ENCODE assay signal across 1 cellular context in the genomic region with DNA sequence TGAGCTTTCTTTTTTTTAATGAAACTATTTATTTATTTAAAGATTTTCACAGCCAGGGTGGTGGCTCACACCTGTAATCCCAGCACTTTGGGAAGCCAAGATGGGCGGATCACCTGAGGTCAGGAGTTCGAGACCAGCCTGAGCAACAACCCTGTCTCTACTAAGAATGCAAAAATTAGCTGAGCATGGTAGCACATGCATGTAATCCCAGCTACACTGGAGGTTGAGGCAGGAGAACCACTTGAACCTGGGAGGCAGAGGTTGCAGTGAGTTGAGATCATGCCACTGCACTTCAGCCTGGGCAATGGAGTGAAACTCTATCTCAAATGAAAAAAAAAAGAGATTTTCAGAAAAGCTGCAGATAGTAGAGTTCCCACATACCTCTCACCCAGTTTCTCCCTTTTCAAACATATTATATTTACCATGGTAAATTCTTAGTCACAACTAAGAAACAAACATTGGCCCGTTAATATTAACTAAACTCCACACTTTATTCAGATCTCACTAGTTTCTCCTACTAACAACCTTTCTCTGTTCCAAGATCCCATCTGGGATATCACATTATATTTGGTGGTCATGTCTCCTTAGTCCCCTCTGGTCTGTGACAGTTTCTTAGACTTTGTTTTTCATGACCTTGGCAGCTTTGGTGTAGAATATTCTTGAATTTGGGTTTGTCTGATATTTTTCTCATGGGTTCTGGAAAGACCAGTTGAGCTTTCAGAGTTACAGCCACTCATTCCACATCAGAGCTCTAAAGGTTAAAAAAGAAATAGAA.
A peak's percentile ranks its signal among the peaks of the same experiment; 100 is the strongest.
TF ChIP-seq lines count a peak whose summit lies in the region.

No MANE protein-coding gene starts in this region.

TF ChIP-seq in HepG2, 621 proteins besides CTCF, POLR2A, EP300 and RAD21 (continues in another document):
- TF ChIP-seq FOXA3 (CRISPR knock-in tag; IDR thresholded peaks at IDR 0.05) (no peak), KDM1A (CRISPR knock-in tag; IDR thresholded peaks at IDR 0.05) (no peak), ATF7-NPFF (CRISPR knock-in tag; IDR thresholded peaks at IDR 0.05; ENCODE audit: low read depth) (no peak), MLLT10 (CRISPR knock-in tag; IDR thresholded peaks at IDR 0.05) (no peak), POLR2AphosphoS5 (IDR thresholded peaks at IDR 0.05; ENCODE audit: low read depth, low read length) (no peak), ZNF557 (CRISPR knock-in tag; IDR thresholded peaks at IDR 0.05) (no peak), REXO4 (CRISPR knock-in tag; IDR thresholded peaks at IDR 0.05; ENCODE audit: borderline replicate concordance) (no peak), ZNF547 (CRISPR knock-in tag; IDR thresholded peaks at IDR 0.05) (0 out of 2 replicates have a peak, but pooled peaks have one; percentile 64), MAFK (conservative IDR thresholded peaks at IDR 0.05 in 1 of 2, IDR thresholded peaks at IDR 0.05 in 1 of 2; ENCODE audit: low read length in 2 of 2) (no peak), ZNF564 (CRISPR knock-in tag; IDR thresholded peaks at IDR 0.05) (no peak), ZNF296 (CRISPR knock-in tag; conservative IDR thresholded peaks at IDR 0.05) (no peak), SIX4 (CRISPR knock-in tag; IDR thresholded peaks at IDR 0.05) (no peak), ZNF12 (CRISPR knock-in tag; IDR thresholded peaks at IDR 0.05) (no peak), ZNF264 (CRISPR knock-in tag; IDR thresholded peaks at IDR 0.05) (no peak), HMGA1 (CRISPR knock-in tag; conservative IDR thresholded peaks at IDR 0.05) (no peak), CENPT (CRISPR knock-in tag; IDR thresholded peaks at IDR 0.05; ENCODE audit: low read depth) (no peak), ZNF766 (CRISPR knock-in tag; IDR thresholded peaks at IDR 0.05; ENCODE audit: borderline replicate concordance) (no peak), ELF1 (CRISPR knock-in tag; IDR thresholded peaks at IDR 0.05) (no peak), SOX6 (IDR thresholded peaks at IDR 0.05) (no peak), SOX6 (CRISPR knock-in tag; IDR thresholded peaks at IDR 0.05) (no peak), XBP1 (CRISPR knock-in tag; IDR thresholded peaks at IDR 0.05) (peak; percentile 25; the same call in 1 of the 2 replicates), HNRNPUL1 (IDR thresholded peaks at IDR 0.05; ENCODE audit: low read depth, low read length) (no peak), GTF3A (CRISPR knock-in tag; conservative IDR thresholded peaks at IDR 0.05) (no peak), ZNF530 (CRISPR knock-in tag; IDR thresholded peaks at IDR 0.05; ENCODE audit: low read depth) (no peak), ZNF207 (IDR thresholded peaks at IDR 0.05; ENCODE audit: borderline replicate concordance) (no peak), KLF12 (CRISPR knock-in tag; IDR thresholded peaks at IDR 0.05; ENCODE audit: borderline replicate concordance) (no peak), NCOA1 (CRISPR knock-in tag; IDR thresholded peaks at IDR 0.05) (no peak), ZBTB8A (CRISPR knock-in tag; IDR thresholded peaks at IDR 0.05; ENCODE audit: borderline replicate concordance, low read depth) (no peak)
- TF ChIP-seq, protein P1, sequence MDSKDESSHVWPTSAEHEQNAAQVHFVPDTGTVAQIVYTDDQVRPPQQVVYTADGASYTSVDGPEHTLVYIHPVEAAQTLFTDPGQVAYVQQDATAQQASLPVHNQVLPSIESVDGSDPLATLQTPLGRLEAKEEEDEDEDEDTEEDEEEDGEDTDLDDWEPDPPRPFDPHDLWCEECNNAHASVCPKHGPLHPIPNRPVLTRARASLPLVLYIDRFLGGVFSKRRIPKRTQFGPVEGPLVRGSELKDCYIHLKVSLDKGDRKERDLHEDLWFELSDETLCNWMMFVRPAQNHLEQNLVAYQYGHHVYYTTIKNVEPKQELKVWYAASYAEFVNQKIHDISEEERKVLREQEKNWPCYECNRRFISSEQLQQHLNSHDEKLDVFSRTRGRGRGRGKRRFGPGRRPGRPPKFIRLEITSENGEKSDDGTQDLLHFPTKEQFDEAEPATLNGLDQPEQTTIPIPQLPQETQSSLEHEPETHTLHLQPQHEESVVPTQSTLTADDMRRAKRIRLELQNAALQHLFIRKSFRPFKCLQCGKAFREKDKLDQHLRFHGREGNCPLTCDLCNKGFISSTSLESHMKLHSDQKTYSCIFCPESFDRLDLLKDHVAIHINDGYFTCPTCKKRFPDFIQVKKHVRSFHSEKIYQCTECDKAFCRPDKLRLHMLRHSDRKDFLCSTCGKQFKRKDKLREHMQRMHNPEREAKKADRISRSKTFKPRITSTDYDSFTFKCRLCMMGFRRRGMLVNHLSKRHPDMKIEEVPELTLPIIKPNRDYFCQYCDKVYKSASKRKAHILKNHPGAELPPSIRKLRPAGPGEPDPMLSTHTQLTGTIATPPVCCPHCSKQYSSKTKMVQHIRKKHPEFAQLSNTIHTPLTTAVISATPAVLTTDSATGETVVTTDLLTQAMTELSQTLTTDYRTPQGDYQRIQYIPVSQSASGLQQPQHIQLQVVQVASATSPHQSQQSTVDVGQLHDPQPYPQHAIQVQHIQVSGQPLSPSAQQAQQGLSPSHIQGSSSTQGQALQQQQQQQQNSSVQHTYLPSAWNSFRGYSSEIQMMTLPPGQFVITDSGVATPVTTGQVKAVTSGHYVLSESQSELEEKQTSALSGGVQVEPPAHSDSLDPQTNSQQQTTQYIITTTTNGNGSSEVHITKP (CRISPR knock-in tag; IDR thresholded peaks at IDR 0.05; ENCODE audit: low read depth), result no peak
- TF ChIP-seq, protein P2, sequence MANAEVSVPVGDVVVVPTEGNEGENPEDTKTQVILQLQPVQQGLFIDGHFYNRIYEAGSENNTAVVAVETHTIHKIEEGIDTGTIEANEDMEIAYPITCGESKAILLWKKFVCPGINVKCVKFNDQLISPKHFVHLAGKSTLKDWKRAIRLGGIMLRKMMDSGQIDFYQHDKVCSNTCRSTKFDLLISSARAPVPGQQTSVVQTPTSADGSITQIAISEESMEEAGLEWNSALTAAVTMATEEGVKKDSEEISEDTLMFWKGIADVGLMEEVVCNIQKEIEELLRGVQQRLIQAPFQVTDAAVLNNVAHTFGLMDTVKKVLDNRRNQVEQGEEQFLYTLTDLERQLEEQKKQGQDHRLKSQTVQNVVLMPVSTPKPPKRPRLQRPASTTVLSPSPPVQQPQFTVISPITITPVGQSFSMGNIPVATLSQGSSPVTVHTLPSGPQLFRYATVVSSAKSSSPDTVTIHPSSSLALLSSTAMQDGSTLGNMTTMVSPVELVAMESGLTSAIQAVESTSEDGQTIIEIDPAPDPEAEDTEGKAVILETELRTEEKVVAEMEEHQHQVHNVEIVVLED (CRISPR knock-in tag; IDR thresholded peaks at IDR 0.05; ENCODE audit: borderline replicate concordance), result peak; percentile 3; the same call in 1 of the 2 replicates
- TF ChIP-seq, protein P3, sequence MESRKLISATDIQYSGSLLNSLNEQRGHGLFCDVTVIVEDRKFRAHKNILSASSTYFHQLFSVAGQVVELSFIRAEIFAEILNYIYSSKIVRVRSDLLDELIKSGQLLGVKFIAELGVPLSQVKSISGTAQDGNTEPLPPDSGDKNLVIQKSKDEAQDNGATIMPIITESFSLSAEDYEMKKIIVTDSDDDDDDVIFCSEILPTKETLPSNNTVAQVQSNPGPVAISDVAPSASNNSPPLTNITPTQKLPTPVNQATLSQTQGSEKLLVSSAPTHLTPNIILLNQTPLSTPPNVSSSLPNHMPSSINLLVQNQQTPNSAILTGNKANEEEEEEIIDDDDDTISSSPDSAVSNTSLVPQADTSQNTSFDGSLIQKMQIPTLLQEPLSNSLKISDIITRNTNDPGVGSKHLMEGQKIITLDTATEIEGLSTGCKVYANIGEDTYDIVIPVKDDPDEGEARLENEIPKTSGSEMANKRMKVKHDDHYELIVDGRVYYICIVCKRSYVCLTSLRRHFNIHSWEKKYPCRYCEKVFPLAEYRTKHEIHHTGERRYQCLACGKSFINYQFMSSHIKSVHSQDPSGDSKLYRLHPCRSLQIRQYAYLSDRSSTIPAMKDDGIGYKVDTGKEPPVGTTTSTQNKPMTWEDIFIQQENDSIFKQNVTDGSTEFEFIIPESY (CRISPR knock-in tag; IDR thresholded peaks at IDR 0.05), result 0 out of 2 replicates have a peak, but pooled peaks have one; percentile 21
- TF ChIP-seq, protein P4, sequence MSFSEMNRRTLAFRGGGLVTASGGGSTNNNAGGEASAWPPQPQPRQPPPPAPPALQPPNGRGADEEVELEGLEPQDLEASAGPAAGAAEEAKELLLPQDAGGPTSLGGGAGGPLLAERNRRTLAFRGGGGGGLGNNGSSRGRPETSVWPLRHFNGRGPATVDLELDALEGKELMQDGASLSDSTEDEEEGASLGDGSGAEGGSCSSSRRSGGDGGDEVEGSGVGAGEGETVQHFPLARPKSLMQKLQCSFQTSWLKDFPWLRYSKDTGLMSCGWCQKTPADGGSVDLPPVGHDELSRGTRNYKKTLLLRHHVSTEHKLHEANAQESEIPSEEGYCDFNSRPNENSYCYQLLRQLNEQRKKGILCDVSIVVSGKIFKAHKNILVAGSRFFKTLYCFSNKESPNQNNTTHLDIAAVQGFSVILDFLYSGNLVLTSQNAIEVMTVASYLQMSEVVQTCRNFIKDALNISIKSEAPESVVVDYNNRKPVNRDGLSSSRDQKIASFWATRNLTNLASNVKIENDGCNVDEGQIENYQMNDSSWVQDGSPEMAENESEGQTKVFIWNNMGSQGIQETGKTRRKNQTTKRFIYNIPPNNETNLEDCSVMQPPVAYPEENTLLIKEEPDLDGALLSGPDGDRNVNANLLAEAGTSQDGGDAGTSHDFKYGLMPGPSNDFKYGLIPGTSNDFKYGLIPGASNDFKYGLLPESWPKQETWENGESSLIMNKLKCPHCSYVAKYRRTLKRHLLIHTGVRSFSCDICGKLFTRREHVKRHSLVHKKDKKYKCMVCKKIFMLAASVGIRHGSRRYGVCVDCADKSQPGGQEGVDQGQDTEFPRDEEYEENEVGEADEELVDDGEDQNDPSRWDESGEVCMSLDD (CRISPR knock-in tag; IDR thresholded peaks at IDR 0.05; ENCODE audit: borderline replicate concordance), result no peak
- TF ChIP-seq, protein P5, sequence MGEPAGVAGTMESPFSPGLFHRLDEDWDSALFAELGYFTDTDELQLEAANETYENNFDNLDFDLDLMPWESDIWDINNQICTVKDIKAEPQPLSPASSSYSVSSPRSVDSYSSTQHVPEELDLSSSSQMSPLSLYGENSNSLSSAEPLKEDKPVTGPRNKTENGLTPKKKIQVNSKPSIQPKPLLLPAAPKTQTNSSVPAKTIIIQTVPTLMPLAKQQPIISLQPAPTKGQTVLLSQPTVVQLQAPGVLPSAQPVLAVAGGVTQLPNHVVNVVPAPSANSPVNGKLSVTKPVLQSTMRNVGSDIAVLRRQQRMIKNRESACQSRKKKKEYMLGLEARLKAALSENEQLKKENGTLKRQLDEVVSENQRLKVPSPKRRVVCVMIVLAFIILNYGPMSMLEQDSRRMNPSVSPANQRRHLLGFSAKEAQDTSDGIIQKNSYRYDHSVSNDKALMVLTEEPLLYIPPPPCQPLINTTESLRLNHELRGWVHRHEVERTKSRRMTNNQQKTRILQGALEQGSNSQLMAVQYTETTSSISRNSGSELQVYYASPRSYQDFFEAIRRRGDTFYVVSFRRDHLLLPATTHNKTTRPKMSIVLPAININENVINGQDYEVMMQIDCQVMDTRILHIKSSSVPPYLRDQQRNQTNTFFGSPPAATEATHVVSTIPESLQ (CRISPR knock-in tag; conservative IDR thresholded peaks at IDR 0.05), result no peak
- TF ChIP-seq, protein P6, sequence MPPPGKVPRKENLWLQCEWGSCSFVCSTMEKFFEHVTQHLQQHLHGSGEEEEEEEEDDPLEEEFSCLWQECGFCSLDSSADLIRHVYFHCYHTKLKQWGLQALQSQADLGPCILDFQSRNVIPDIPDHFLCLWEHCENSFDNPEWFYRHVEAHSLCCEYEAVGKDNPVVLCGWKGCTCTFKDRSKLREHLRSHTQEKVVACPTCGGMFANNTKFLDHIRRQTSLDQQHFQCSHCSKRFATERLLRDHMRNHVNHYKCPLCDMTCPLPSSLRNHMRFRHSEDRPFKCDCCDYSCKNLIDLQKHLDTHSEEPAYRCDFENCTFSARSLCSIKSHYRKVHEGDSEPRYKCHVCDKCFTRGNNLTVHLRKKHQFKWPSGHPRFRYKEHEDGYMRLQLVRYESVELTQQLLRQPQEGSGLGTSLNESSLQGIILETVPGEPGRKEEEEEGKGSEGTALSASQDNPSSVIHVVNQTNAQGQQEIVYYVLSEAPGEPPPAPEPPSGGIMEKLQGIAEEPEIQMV (CRISPR knock-in tag; IDR thresholded peaks at IDR 0.05; ENCODE audit: low read depth), result no peak
- TF ChIP-seq, protein P7, sequence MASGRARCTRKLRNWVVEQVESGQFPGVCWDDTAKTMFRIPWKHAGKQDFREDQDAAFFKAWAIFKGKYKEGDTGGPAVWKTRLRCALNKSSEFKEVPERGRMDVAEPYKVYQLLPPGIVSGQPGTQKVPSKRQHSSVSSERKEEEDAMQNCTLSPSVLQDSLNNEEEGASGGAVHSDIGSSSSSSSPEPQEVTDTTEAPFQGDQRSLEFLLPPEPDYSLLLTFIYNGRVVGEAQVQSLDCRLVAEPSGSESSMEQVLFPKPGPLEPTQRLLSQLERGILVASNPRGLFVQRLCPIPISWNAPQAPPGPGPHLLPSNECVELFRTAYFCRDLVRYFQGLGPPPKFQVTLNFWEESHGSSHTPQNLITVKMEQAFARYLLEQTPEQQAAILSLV (CRISPR knock-in tag; IDR thresholded peaks at IDR 0.05; ENCODE audit: borderline replicate concordance), result no peak
- TF ChIP-seq, protein P8, sequence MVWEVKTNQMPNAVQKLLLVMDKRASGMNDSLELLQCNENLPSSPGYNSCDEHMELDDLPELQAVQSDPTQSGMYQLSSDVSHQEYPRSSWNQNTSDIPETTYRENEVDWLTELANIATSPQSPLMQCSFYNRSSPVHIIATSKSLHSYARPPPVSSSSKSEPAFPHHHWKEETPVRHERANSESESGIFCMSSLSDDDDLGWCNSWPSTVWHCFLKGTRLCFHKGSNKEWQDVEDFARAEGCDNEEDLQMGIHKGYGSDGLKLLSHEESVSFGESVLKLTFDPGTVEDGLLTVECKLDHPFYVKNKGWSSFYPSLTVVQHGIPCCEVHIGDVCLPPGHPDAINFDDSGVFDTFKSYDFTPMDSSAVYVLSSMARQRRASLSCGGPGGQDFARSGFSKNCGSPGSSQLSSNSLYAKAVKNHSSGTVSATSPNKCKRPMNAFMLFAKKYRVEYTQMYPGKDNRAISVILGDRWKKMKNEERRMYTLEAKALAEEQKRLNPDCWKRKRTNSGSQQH (CRISPR knock-in tag; IDR thresholded peaks at IDR 0.05; ENCODE audit: low read depth), result 0 out of 2 replicates have a peak, but pooled peaks have one; percentile 24
- TF ChIP-seq, protein P9, sequence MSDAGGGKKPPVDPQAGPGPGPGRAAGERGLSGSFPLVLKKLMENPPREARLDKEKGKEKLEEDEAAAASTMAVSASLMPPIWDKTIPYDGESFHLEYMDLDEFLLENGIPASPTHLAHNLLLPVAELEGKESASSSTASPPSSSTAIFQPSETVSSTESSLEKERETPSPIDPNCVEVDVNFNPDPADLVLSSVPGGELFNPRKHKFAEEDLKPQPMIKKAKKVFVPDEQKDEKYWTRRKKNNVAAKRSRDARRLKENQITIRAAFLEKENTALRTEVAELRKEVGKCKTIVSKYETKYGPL (CRISPR knock-in tag; IDR thresholded peaks at IDR 0.05), result no peak
- TF ChIP-seq, protein P10, sequence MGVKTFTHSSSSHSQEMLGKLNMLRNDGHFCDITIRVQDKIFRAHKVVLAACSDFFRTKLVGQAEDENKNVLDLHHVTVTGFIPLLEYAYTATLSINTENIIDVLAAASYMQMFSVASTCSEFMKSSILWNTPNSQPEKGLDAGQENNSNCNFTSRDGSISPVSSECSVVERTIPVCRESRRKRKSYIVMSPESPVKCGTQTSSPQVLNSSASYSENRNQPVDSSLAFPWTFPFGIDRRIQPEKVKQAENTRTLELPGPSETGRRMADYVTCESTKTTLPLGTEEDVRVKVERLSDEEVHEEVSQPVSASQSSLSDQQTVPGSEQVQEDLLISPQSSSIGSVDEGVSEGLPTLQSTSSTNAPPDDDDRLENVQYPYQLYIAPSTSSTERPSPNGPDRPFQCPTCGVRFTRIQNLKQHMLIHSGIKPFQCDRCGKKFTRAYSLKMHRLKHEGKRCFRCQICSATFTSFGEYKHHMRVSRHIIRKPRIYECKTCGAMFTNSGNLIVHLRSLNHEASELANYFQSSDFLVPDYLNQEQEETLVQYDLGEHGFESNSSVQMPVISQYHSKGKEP (CRISPR knock-in tag; IDR thresholded peaks at IDR 0.05), result no peak
